In the genomic region with DNA sequence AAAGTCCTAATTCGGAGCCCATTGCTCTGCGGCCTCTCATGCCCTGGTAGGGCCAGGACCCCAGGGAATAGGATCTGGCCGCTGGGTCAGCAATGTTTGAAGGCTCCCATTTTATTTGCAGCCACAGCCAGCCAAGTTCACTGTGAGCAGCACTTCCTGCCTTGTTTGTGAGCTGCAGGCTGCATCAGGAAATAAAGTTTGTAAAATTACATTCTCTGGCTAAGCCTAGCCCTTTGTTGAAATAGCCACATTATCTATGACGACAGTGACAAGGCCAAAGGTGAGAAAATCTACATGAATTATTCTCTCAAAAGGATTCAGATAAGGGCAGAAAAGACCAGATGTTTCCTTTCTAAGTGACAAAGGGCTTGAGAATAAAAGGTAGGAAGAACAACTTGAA, we compare ENCODE assay signal across 10 cellular contexts. TPM values are rescaled to one million over a fixed set of nuclear protein-coding genes. Genes with fewer than 3 reads are reported as not detected.
A peak's percentile ranks its signal among the peaks of the same experiment; 100 is the strongest.
DNase-seq lines count a peak whose midpoint lies in the region; ATAC-seq and TF ChIP-seq lines count a peak whose summit lies in the region.
"Had no signal": no experiment of that assay in that cellular context is flagged by ENCODE, and none has a peak within 500 bp of the region (broad histone marks: within the 10 kb centered on the region; RNA-seq: fewer than 3 reads in every experiment).

No MANE protein-coding gene starts in this region.

- H3K36me3 ChIP-seq in PC-3 (ENCODE audit: low read depth, low read length) (no peaks in the 10 kb centered on the region), muscle layer of colon (ENCODE audit: insufficient read depth, low read length) (no peaks in the 10 kb centered on the region)

- POLR2A ChIA-PET in PC-3 (lab: Charles Lee; ENCODE audit: unreplicated experiment) = interaction anchor here (0.5 to 2.4 kb wide), 5 partner anchors 22 to 51 kb away, joined by 5 to 37 read pairs (median 8); no protein-coding TSS in a partner anchor

- H3K4me1 ChIP-seq in PC-3 (ENCODE audit: insufficient read depth, low read length) (peaks cover 72% of the 10 kb centered on the region), muscle layer of colon (ENCODE audit: insufficient read depth, low read length) (peaks cover 17% of the 10 kb centered on the region)

- H3K4me1 Mint-ChIP-seq in endothelial cell (ENCODE audit: unreplicated experiment) = peaks cover 43% of the 10 kb centered on the region

- no peaks in the 10 kb centered on the region for H3K9me2 ChIP-seq in PC-3 (replicated peaks; ENCODE audit: low read length)

- H3K27me3 Mint-ChIP-seq in endothelial cell (ENCODE audit: unreplicated experiment) = peaks cover 2% of the 10 kb centered on the region
- H3K27me3 Mint-ChIP-seq: activated B cell treated with CpG ODN at 0.5 μM for 24 hours had no signal

- peaks cover 39% of the 10 kb centered on the region for H3F3A ChIP-seq in PC-3 (ENCODE audit: low read length, unreplicated experiment)

- no TSS peak for BruUV-seq in PC-3 (replicated peaks; lab: Mats Ljungman, UMichigan)

- H3K27ac ChIP-seq in PC-3 (ENCODE audit: low read length) (peak overlapping the region; percentile 94), muscle layer of colon (ENCODE audit: low read depth, low read length) (peak overlapping the region; percentile 82)

- H3K9me3 ChIP-seq in PC-3 (ENCODE audit: low read length) (no peaks in the 10 kb centered on the region), muscle layer of colon (ENCODE audit: low read length) (no peaks in the 10 kb centered on the region)

- TF ChIP-seq CTCF in AG10803 (conservative IDR thresholded peaks at IDR 0.05; ENCODE audit: low read length) = no peak
- TF ChIP-seq CTCF in PC-3 (conservative IDR thresholded peaks at IDR 0.05; ENCODE audit: low read depth, low read length) = no peak
- TF ChIP-seq CTCF in endothelial cell (IDR thresholded peaks at IDR 0.05; ENCODE audit: unreplicated experiment) = no peak

- no peaks in the 10 kb centered on the region for H4K20me1 ChIP-seq in PC-3 (ENCODE audit: low read length)

- no peaks in the 10 kb centered on the region for H3K9me3 Mint-ChIP-seq in endothelial cell (ENCODE audit: unreplicated experiment)
- H3K9me3 Mint-ChIP-seq: activated B cell treated with CpG ODN at 0.5 μM for 24 hours had no signal

- peak overlapping the region; percentile 88 for H3K9ac ChIP-seq in PC-3 (ENCODE audit: low read length)
- H3K9ac ChIP-seq in muscle layer of colon (ENCODE audit: low read length) = peak overlapping the region; percentile 98

- peaks cover 29% of the 10 kb centered on the region for H3K79me2 ChIP-seq in PC-3 (ENCODE audit: low read length)

- peak overlapping the region; percentile 79 for H3K4me2 ChIP-seq in PC-3 (ENCODE audit: low read length)

- peak; percentile 24 for ATAC-seq in PC-3

- no peaks in the 10 kb centered on the region for H3K36me3 Mint-ChIP-seq in endothelial cell (ENCODE audit: low read depth, unreplicated experiment)

- no peak overlapping the region for H3K4me3 ChIP-seq in AG10803 (ENCODE audit: low read length)
- H3K4me3 ChIP-seq in PC-3 (ENCODE audit: low read length) = peak overlapping the region; percentile 61
- H3K4me3 ChIP-seq in muscle layer of colon (ENCODE audit: low read depth in 1 of 2, low read length in 2 of 2) = no peak overlapping the region

- CTCF ChIA-PET in PC-3 (lab: Charles Lee) = interaction anchor here (1.9 kb wide), 1 partner anchor 27 kb away, joined by 17 read pairs; no protein-coding TSS in a partner anchor

- intact Hi-C loops in PC-3 (cut with micrococcal nuclease) = loop anchor here (1.0 kb wide), 1 partner anchor 24 kb away; no protein-coding TSS in a partner anchor

- no peak overlapping the region for H2AFZ ChIP-seq in PC-3 (ENCODE audit: low read length)

- no peak overlapping the region for H3K4me3 Mint-ChIP-seq in endothelial cell (ENCODE audit: unreplicated experiment)

- no peaks in the 10 kb centered on the region for H3K27me3 ChIP-seq in PC-3 (ENCODE audit: low read length)
- no peaks in the 10 kb centered on the region for H3K27me3 ChIP-seq in muscle layer of colon (ENCODE audit: control insufficient read depth in 1 of 2, insufficient read depth in 2 of 2, low read length in 2 of 2)

- peak overlapping the region; percentile 97 for H3K27ac Mint-ChIP-seq in endothelial cell (ENCODE audit: unreplicated experiment)

- DNase-seq in AG10803 (ENCODE audit: low read depth) (peak; percentile 61), PC-3 (peak; percentile 92), endothelial cell (ENCODE audit: low spot score) (no peak), HuH-7 (ENCODE audit: low spot score) (no peak), activated T-cell treated with anti-CD3 and anti-CD28 coated beads for 4 hours (no peak), NCI-H1694 (lab: John Stamatoyannopoulos, UW) (no peak), NCI-H524 treated with DMSO at 0.1 percent for 48 hours (lab: John Stamatoyannopoulos, UW) (no peak)
- DNase-seq: activated B cell treated with CpG ODN at 0.5 μM for 24 hours, GDM1 had no signal

RNA-seq across cellular contexts. Expression of gene ITGB1, which starts 23.7 kb away (rescaled TPM):
- total RNA-seq in PC-3 (2014; rRNA removed) (956 and 1,010 TPM in 2 replicates), endothelial cell (ENCODE audit: unreplicated experiment) (504 TPM)

Comparison
In these comparisons a context has a peak if more than half of its experiments do, and no peak if none do; other contexts are left out.
1. DNase-seq: peak in AG10803 (single experiment) and PC-3 (single experiment); none in endothelial cell (single experiment), HuH-7 (single experiment), activated T-cell treated with anti-CD3 and anti-CD28 coated beads for 4 hours (single experiment), NCI-H1694 (single experiment) and NCI-H524 treated with DMSO at 0.1 percent for 48 hours (single experiment).